ENCODE assay signal across 8 cellular contexts in the genomic region with DNA sequence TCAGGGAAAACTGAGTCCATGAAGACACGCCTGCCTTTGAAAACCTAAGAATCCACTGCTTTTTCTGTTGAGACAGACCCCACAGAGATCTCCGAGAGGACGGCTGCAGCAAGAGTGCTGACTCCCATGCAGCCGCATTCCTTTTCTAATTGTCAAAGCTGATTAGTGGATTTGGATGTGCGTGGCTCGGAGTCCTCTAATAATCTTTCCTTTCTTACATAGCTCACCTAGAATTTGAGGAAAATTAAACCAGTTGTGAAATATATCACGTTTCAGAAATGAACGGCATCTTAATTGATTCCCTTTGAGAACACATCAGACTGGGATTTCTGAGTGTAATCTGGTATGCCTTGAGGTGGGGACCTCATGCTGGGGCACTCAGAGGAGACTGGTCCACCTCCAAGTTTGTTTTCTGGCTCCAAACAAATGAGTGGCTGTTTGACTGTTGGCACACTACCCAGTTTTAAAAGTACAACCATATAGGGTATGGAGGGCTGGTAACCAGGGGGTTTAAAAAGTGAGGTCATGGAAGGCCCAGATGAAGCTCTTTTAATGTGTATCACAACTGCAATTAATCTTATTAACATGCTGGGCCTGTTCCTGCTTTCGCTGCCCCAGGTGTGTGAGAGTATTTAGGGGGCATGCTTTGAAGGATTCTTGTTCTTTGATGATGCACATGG.
DNase-seq lines count a peak whose midpoint lies in the region; ATAC-seq and TF ChIP-seq lines count a peak whose summit lies in the region.

No MANE protein-coding gene starts in this region.

- peaks cover 68% of the 10 kb centered on the region for H3K4me1 Mint-ChIP-seq in activated T-helper 17 cell treated with anti-CD3 and anti-CD28 coated beads, Interleukin-2, amount 50 U/mL, for 72 hours
- H3K4me1 Mint-ChIP-seq in mesothelial cell of epicardium: peaks cover 54% of the 10 kb centered on the region

- H3K27ac Mint-ChIP-seq in activated T-helper 17 cell treated with anti-CD3 and anti-CD28 coated beads, Interleukin-2, amount 50 U/mL, for 72 hours: peak overlapping the region; percentile 93
- H3K27ac Mint-ChIP-seq in mesothelial cell of epicardium: peak overlapping the region; percentile 85

- peak overlapping the region; percentile 86 for H3K4me3 Mint-ChIP-seq in activated T-helper 17 cell treated with anti-CD3 and anti-CD28 coated beads, Interleukin-2, amount 50 U/mL, for 72 hours
- H3K4me3 Mint-ChIP-seq in mesothelial cell of epicardium: peak overlapping the region; percentile 16

- H3K27ac ChIP-seq in KOPT-K1 (ENCODE audit: low read depth, low read length, poor library complexity, severe bottlenecking): peak overlapping the region; percentile 40
- peak overlapping the region in 1 of 4 donors; percentile 31 for H3K27ac ChIP-seq in gastrocnemius medialis

- TF ChIP-seq CTCF in BE2C (IDR thresholded peaks at IDR 0.05; ENCODE audit: low read depth, low read length) (no peak), mesothelial cell of epicardium (IDR thresholded peaks at IDR 0.05; ENCODE audit: unreplicated experiment) (no peak), gastrocnemius medialis (IDR thresholded peaks at IDR 0.05 in 4 of 5, conservative IDR thresholded peaks at IDR 0.05 in 1 of 5) (no peak)

- H3K4me3 ChIP-seq in BE2C (ENCODE audit: low read depth, low read length) (no peak overlapping the region; the same call in 1 of the 2 replicates), gastrocnemius medialis (no peak overlapping the region)

- no peaks in the 10 kb centered on the region for H3K9me3 Mint-ChIP-seq in activated T-helper 17 cell treated with anti-CD3 and anti-CD28 coated beads, Interleukin-2, amount 50 U/mL, for 72 hours
- no peaks in the 10 kb centered on the region for H3K9me3 Mint-ChIP-seq in mesothelial cell of epicardium

- H3K27me3 Mint-ChIP-seq in activated T-helper 17 cell treated with anti-CD3 and anti-CD28 coated beads, Interleukin-2, amount 50 U/mL, for 72 hours: no peaks in the 10 kb centered on the region
- no peaks in the 10 kb centered on the region for H3K27me3 Mint-ChIP-seq in mesothelial cell of epicardium (ENCODE audit: low read depth)

- H3K27me3 ChIP-seq in BE2C: no peaks in the 10 kb centered on the region
- H3K27me3 ChIP-seq in gastrocnemius medialis: no peaks in the 10 kb centered on the region

- H3K9me3 ChIP-seq in BE2C (no peaks in the 10 kb centered on the region), KOPT-K1 (ENCODE audit: insufficient read depth, low read length, poor library complexity, severe bottlenecking) (no peaks in the 10 kb centered on the region), gastrocnemius medialis (no peaks in the 10 kb centered on the region)

- TF ChIP-seq POLR2A in gastrocnemius medialis (IDR thresholded peaks at IDR 0.05): no peak

- DNase-seq in BE2C (peak; percentile 32), mesothelial cell of epicardium (ENCODE audit: low spot score in 2 of 2, unreplicated experiment in 2 of 2) (no peak), gastrocnemius medialis (no peak), GM19240 (ENCODE audit: insufficient read length, low spot score) (no peak), activated gamma-delta T cell (lab: John Stamatoyannopoulos, UW) (no peak)
- DNase-seq in activated CD4-positive, alpha-beta T cell treated with anti-CD3 and anti-CD28 coated beads for 4 hours: no peak

- ATAC-seq in activated T-helper 17 cell treated with anti-CD3 and anti-CD28 coated beads, Interleukin-2, amount 50 U/mL, for 72 hours (replicated peaks): no peak
- ATAC-seq in gastrocnemius medialis: no peak

- H3K36me3 ChIP-seq in BE2C: no peaks in the 10 kb centered on the region
- H3K36me3 ChIP-seq in KOPT-K1 (ENCODE audit: insufficient read depth, low read length): no peaks in the 10 kb centered on the region
- H3K36me3 ChIP-seq in gastrocnemius medialis: no peaks in the 10 kb centered on the region

- intact Hi-C loops in gastrocnemius medialis (cut with DNase I; ENCODE audit: low total_unique reads): no loop called here

- in situ Hi-C loops in gastrocnemius medialis (cut with MboI; ENCODE audit: low sequenced_read_pairs in 4 of 4): no loop called here

- H3K4me1 ChIP-seq in BE2C (peaks cover 50% of the 10 kb centered on the region), gastrocnemius medialis (peaks cover 6 to 31% of the 10 kb centered on the region in 2 donors)

- no peaks in the 10 kb centered on the region for H3K36me3 Mint-ChIP-seq in activated T-helper 17 cell treated with anti-CD3 and anti-CD28 coated beads, Interleukin-2, amount 50 U/mL, for 72 hours (ENCODE audit: low read depth)
- no peaks in the 10 kb centered on the region for H3K36me3 Mint-ChIP-seq in mesothelial cell of epicardium
